ENCODE assay signal across 22 cellular contexts in genomic region chr13:46738055-46738454, GRCh38. TPM values are rescaled to one million over a fixed set of nuclear protein-coding genes. Genes with fewer than 3 reads are reported as not detected.
DNase-seq lines count a peak whose midpoint lies in the region; ATAC-seq and TF ChIP-seq lines count a peak whose summit lies in the region.
"Had no signal": no experiment of that assay in that cellular context is flagged by ENCODE, and none has a peak within 500 bp of the region (broad histone marks: within the 10 kb centered on the region; RNA-seq: fewer than 3 reads in every experiment).

No MANE protein-coding gene starts in this region.

- H2BK5ac ChIP-seq in trophoblast cell (ENCODE audit: low read depth, low read length, poor library complexity): no peak overlapping the region

- H4K91ac ChIP-seq in trophoblast cell (ENCODE audit: low read depth, low read length): no peak overlapping the region

- no peak for TF ChIP-seq CTCF in fibroblast of the aortic adventitia (IDR thresholded peaks at IDR 0.05; ENCODE audit: insufficient read depth, low read length)

- H2AK5ac ChIP-seq in trophoblast cell (ENCODE audit: low read length): no peak overlapping the region

- ATAC-seq in GM21737 (IDR thresholded peaks at IDR 0.05; ENCODE audit: unreplicated experiment): no peak
- no peak for ATAC-seq in GM19035 (IDR thresholded peaks at IDR 0.05; ENCODE audit: unreplicated experiment)
- ATAC-seq: K562, Panc1, SK-N-SH treated with all-trans-retinoic acid at 6 μM for 48 hours had no signal

- WGBS in trophoblast cell (ENCODE audit: extremely low coverage, insufficient coverage, insufficient read length): no CpG with 5 or more reads among the region's 2 CpGs

- H3K9me3 ChIP-seq in HAP-1: no peaks in the 10 kb centered on the region
- no peaks in the 10 kb centered on the region for H3K9me3 ChIP-seq in adipocyte (ENCODE audit: control insufficient read depth, low read length)
- no peaks in the 10 kb centered on the region for H3K9me3 ChIP-seq in trophoblast cell (ENCODE audit: insufficient read depth, low read depth, low read length)
- H3K9me3 ChIP-seq: Caco-2 had no signal

- no peak overlapping the region for H3K27ac ChIP-seq in trophoblast cell (ENCODE audit: low read depth, low read length)
- H3K27ac ChIP-seq: BLaER1 had no signal

- no peak overlapping the region for H2BK12ac ChIP-seq in trophoblast cell (ENCODE audit: low read length)

- H3K23ac ChIP-seq in trophoblast cell (ENCODE audit: low read length): no peak overlapping the region

- no peak overlapping the region for H3K9ac ChIP-seq in adipocyte (ENCODE audit: low read length)
- H3K9ac ChIP-seq in trophoblast cell (ENCODE audit: low read length): no peak overlapping the region
- H3K9ac ChIP-seq: BLaER1 had no signal

- in situ Hi-C loops in HAP-1 (cut with MboI; ENCODE audit: low sequenced_read_pairs) (no loop called here), KBM-7 (cut with MboI; ENCODE audit: low pct_unique_long_range_greater_than_20kb, low sequenced_read_pairs) (no loop called here)

- H3K4me1 ChIP-seq in HAP-1: peaks cover 8% of the 10 kb centered on the region; the same call in 1 of the 2 replicates
- peaks cover 13% of the 10 kb centered on the region for H3K4me1 ChIP-seq in adipocyte (ENCODE audit: control insufficient read depth, insufficient read depth, low read length)
- H3K4me1 ChIP-seq in trophoblast cell (ENCODE audit: control insufficient read depth in 1 of 2, insufficient read depth in 2 of 2, low read length in 2 of 2): no peaks in the 10 kb centered on the region
- H3K4me1 ChIP-seq: Caco-2 had no signal

- no peak overlapping the region for H2AFZ ChIP-seq in trophoblast cell (ENCODE audit: insufficient read depth, low read length, poor library complexity)

- DNase-seq in HAP-1 (ENCODE audit: low spot score in 2 of 2): peak; percentile 33 to 74
- DNase-seq in adipocyte (ENCODE audit: low read depth): peak; percentile 29
- peak; percentile 47 for DNase-seq in fibroblast of the aortic adventitia (ENCODE audit: low read depth)
- DNase-seq in trophoblast cell: no peak
- DNase-seq in KBM-7: no peak
- DNase-seq: Caco-2; CD4-positive, alpha-beta memory T cell; DMS 273 treated with DMSO at 0.1 percent for 48 hours; DMS79 treated with DMSO at 0.1 percent for 48 hours; MM.1S; NCI-H1048; NCI-H1417 treated with DMSO at 0.1 percent for 48 hours; NCI-H187; NCI-H510A; NCI-H748 treated with DMSO at 0.1 percent for 48 hours; NK-92 treated with Interleukin-12 subunit alpha and Interleukin-12 subunit beta, amount 100 ng/mL, for 24 hours had no signal

- H4K12ac ChIP-seq in trophoblast cell (ENCODE audit: low read depth, low read length): no peak overlapping the region

- H3K14ac ChIP-seq in trophoblast cell (ENCODE audit: low read length): no peak overlapping the region

- peaks cover 2% of the 10 kb centered on the region; the same call in 1 of the 2 replicates for H3K36me3 ChIP-seq in HAP-1 (replicated peaks)
- H3K36me3 ChIP-seq in adipocyte (ENCODE audit: control insufficient read depth, insufficient read depth, low read length, severe bottlenecking): peaks cover 20% of the 10 kb centered on the region
- peaks cover 17 to 22% of the 10 kb centered on the region in 2 experiments for H3K36me3 ChIP-seq in trophoblast cell (ENCODE audit: control insufficient read depth in 1 of 2, insufficient read depth in 2 of 2, low read length in 2 of 2)

- H3K4me2 ChIP-seq in trophoblast cell (ENCODE audit: low read length): no peak overlapping the region
- H3K4me2 ChIP-seq: BLaER1 had no signal

- no peak overlapping the region for H2BK120ac ChIP-seq in trophoblast cell (ENCODE audit: insufficient read depth, low read length, poor library complexity)

- H3K4me3 ChIP-seq in HAP-1: no peak overlapping the region
- no peak overlapping the region for H3K4me3 ChIP-seq in adipocyte (ENCODE audit: low read length)
- H3K4me3 ChIP-seq in fibroblast of the aortic adventitia (ENCODE audit: low read depth, low read length): no peak overlapping the region
- no peak overlapping the region for H3K4me3 ChIP-seq in trophoblast cell (ENCODE audit: low read depth, low read length)
- H3K4me3 ChIP-seq: BLaER1, K562 had no signal

- H3K79me2 ChIP-seq in trophoblast cell (ENCODE audit: control insufficient read depth, insufficient read depth, low read length, poor library complexity): no peaks in the 10 kb centered on the region

- H3K18ac ChIP-seq in trophoblast cell (ENCODE audit: low read length): no peak overlapping the region

- no peaks in the 10 kb centered on the region for H3K79me1 ChIP-seq in trophoblast cell (ENCODE audit: low read length)

- peak overlapping the region; percentile 28 for H4K8ac ChIP-seq in trophoblast cell (ENCODE audit: low read depth, low read length)

- H3K27me3 ChIP-seq in HAP-1 (ENCODE audit: low read depth) (no peaks in the 10 kb centered on the region), adipocyte (replicated peaks; ENCODE audit: control insufficient read depth, insufficient read depth, low read length) (no peaks in the 10 kb centered on the region), trophoblast cell (ENCODE audit: insufficient read depth, low read length) (no peaks in the 10 kb centered on the region)
- H3K27me3 ChIP-seq: BLaER1 had no signal

- no peak overlapping the region for H3K4ac ChIP-seq in trophoblast cell (ENCODE audit: low read depth, low read length)

RNA-seq across cellular contexts. Expression of gene ESD, which starts 58.9 kb away (rescaled TPM):
- total RNA-seq in fibroblast of the aortic adventitia (ENCODE audit: low replicate concordance): 141 and 176 TPM in 2 replicates
- 51.7 and 53.0 TPM in 2 replicates for polyA plus RNA-seq in trophoblast cell (2013)

Comparison
In these comparisons a context has a peak if more than half of its experiments do, and no peak if none do; other contexts are left out.
1. DNase-seq: peak in HAP-1 (2 of 2), adipocyte (single experiment) and fibroblast of the aortic adventitia (single experiment); none in trophoblast cell (0 of 2) and KBM-7 (single experiment).